In the genomic region with DNA sequence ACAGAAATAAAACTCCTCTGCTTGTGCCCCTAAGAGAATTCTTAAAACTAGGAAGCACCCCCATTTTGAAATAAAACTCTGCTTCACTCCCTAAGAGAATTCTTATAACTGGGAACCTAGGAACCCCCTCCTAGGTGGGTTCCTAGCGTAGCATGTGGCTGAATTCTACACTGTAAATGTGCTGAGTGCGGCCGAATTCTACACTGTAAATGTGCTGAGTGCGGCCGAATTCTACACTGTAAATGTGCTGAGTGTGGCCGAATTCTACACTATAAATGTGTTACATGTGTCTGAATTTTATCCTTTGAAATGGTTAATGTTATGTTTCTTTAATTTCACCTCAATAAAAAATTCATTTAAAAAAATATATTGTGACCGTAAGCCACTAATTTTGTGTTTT, we compare ENCODE assay signal across 28 cellular contexts.
"Had no signal": no experiment of that assay in that cellular context is flagged by ENCODE, and none has a peak within 500 bp of the region (broad histone marks: within the 10 kb centered on the region; RNA-seq: fewer than 3 reads in every experiment).

No MANE protein-coding gene starts in this region.

- H3K4me3 ChIP-seq: coronary artery, dorsolateral prefrontal cortex had no signal

- DNase-seq: activated CD4-positive, alpha-beta memory T cell treated with anti-CD3 and anti-CD28 coated beads for 36 hours; activated CD4-positive, alpha-beta T cell treated with anti-CD3 and anti-CD28 coated beads for 36 hours; activated CD4-positive, alpha-beta T cell treated with anti-CD3 and anti-CD28 coated beads, Interleukin-2, amount 10 ng/mL, durations not matched to agents 24 days and 14 days; activated CD4-positive, CD25-positive, alpha-beta regulatory T cell; activated CD4-positive, CD25-positive, alpha-beta regulatory T cell treated with anti-CD3 and anti-CD28 coated beads, Interleukin-2, amount 50 U/mL, for 72 hours; activated CD8-positive, alpha-beta memory T cell treated with anti-CD3 and anti-CD28 coated beads, Interleukin-2, amount 10 ng/mL, durations not matched to agents 7 days and 5 days; activated CD8-positive, alpha-beta memory T cell treated with anti-CD3 and anti-CD28 coated beads, Interleukin-2, amount 50 U/mL, for 4 hours; activated CD8-positive, alpha-beta T cell treated with anti-CD3 and anti-CD28 coated beads, Interleukin-2, amount 10 ng/mL, durations not matched to agents 7 days and 5 days; activated gamma-delta T cell; activated naive CD4-positive, alpha-beta T cell; activated naive CD4-positive, alpha-beta T cell treated with anti-CD3 and anti-CD28 coated beads, Interleukin-2, amount 50 U/mL, for 16 hours; activated T-cell treated with anti-CD3 and anti-CD28 coated beads, Interleukin-2, amount 50 U/mL, for 24 hours; activated T-cell treated with anti-CD3 and anti-CD28 coated beads, Interleukin-2, amount 50 U/mL, for 72 hours; amniotic stem cell; brain microvascular endothelial cell; dorsolateral prefrontal cortex; effector memory CD4-positive, alpha-beta T cell; endodermal cell; foreskin fibroblast; T-helper 2 cell had no signal

- H3K27ac ChIP-seq: brain microvascular endothelial cell, coronary artery, dorsolateral prefrontal cortex had no signal

- FAIRE-seq: astrocyte, bronchial epithelial cell, frontal cortex had no signal

- H3K27me3 ChIP-seq: brain microvascular endothelial cell, dorsolateral prefrontal cortex had no signal

- H3K36me3 Mint-ChIP-seq: activated CD4-positive, alpha-beta memory T cell treated with anti-CD3 and anti-CD28 coated beads for 36 hours; activated CD8-positive, alpha-beta memory T cell treated with anti-CD3 and anti-CD28 coated beads, Interleukin-2, amount 10 ng/mL, durations not matched to agents 7 days and 5 days; activated naive CD8-positive, alpha-beta T cell had no signal

- H3K4me1 Mint-ChIP-seq: activated CD4-positive, alpha-beta T cell treated with anti-CD3 and anti-CD28 coated beads for 36 hours; activated CD4-positive, alpha-beta T cell treated with anti-CD3 and anti-CD28 coated beads, Interleukin-2, amount 10 ng/mL, durations not matched to agents 24 days and 14 days; activated CD8-positive, alpha-beta memory T cell treated with anti-CD3 and anti-CD28 coated beads, Interleukin-2, amount 10 ng/mL, durations not matched to agents 7 days and 5 days; central memory CD8-positive, alpha-beta T cell had no signal

- H3K4me3 Mint-ChIP-seq: activated CD4-positive, alpha-beta memory T cell treated with anti-CD3 and anti-CD28 coated beads for 36 hours; activated CD4-positive, alpha-beta T cell treated with anti-CD3 and anti-CD28 coated beads for 36 hours; activated CD4-positive, alpha-beta T cell treated with anti-CD3 and anti-CD28 coated beads, Interleukin-2, amount 10 ng/mL, durations not matched to agents 24 days and 14 days; activated CD8-positive, alpha-beta memory T cell treated with anti-CD3 and anti-CD28 coated beads, Interleukin-2, amount 10 ng/mL, durations not matched to agents 7 days and 5 days; activated CD8-positive, alpha-beta T cell treated with anti-CD3 and anti-CD28 coated beads, Interleukin-2, amount 10 ng/mL, durations not matched to agents 7 days and 5 days; activated naive CD8-positive, alpha-beta T cell; activated T-cell treated with anti-CD3 and anti-CD28 coated beads, Interleukin-2, amount 50 U/mL, for 24 hours; activated T-cell treated with anti-CD3 and anti-CD28 coated beads, Interleukin-2, amount 50 U/mL, for 72 hours; central memory CD8-positive, alpha-beta T cell; dendritic cell treated with granulocyte-macrophage colony-stimulating factor and Interleukin-4, amounts not matched to agents 40 ng/mL and 50 ng/mL, for 4 days; endodermal cell had no signal

- ATAC-seq: activated CD4-positive, alpha-beta T cell treated with anti-CD3 and anti-CD28 coated beads for 36 hours; activated CD8-positive, alpha-beta memory T cell treated with anti-CD3 and anti-CD28 coated beads, Interleukin-2, amount 10 ng/mL, durations not matched to agents 7 days and 5 days; activated CD8-positive, alpha-beta T cell treated with anti-CD3 and anti-CD28 coated beads, Interleukin-2, amount 10 ng/mL, durations not matched to agents 7 days and 5 days; activated T-cell treated with anti-CD3 and anti-CD28 coated beads, Interleukin-2, amount 50 U/mL, for 72 hours; esophagus mucosa had no signal

- H3K27ac Mint-ChIP-seq: activated CD4-positive, alpha-beta memory T cell treated with anti-CD3 and anti-CD28 coated beads for 36 hours; activated CD4-positive, alpha-beta T cell treated with anti-CD3 and anti-CD28 coated beads for 36 hours; activated CD4-positive, alpha-beta T cell treated with anti-CD3 and anti-CD28 coated beads, Interleukin-2, amount 10 ng/mL, durations not matched to agents 24 days and 14 days; activated CD8-positive, alpha-beta memory T cell treated with anti-CD3 and anti-CD28 coated beads, Interleukin-2, amount 10 ng/mL, durations not matched to agents 7 days and 5 days; activated CD8-positive, alpha-beta T cell treated with anti-CD3 and anti-CD28 coated beads, Interleukin-2, amount 10 ng/mL, durations not matched to agents 7 days and 5 days; activated naive CD8-positive, alpha-beta T cell; activated T-cell treated with anti-CD3 and anti-CD28 coated beads, Interleukin-2, amount 50 U/mL, for 24 hours; activated T-cell treated with anti-CD3 and anti-CD28 coated beads, Interleukin-2, amount 50 U/mL, for 72 hours; dendritic cell treated with granulocyte-macrophage colony-stimulating factor and Interleukin-4, amounts not matched to agents 40 ng/mL and 50 ng/mL, for 4 days; endodermal cell had no signal

- H3K9me3 Mint-ChIP-seq: activated CD4-positive, alpha-beta memory T cell treated with anti-CD3 and anti-CD28 coated beads for 36 hours; activated CD4-positive, alpha-beta T cell treated with anti-CD3 and anti-CD28 coated beads, Interleukin-2, amount 10 ng/mL, durations not matched to agents 24 days and 14 days; activated T-cell treated with anti-CD3 and anti-CD28 coated beads, Interleukin-2, amount 50 U/mL, for 24 hours; activated T-cell treated with anti-CD3 and anti-CD28 coated beads, Interleukin-2, amount 50 U/mL, for 72 hours; central memory CD8-positive, alpha-beta T cell; dendritic cell treated with granulocyte-macrophage colony-stimulating factor and Interleukin-4, amounts not matched to agents 40 ng/mL and 50 ng/mL, for 4 days had no signal

- H3K36me3 ChIP-seq: brain microvascular endothelial cell had no signal
